Comparison of ENCODE assay signal across 33 cellular contexts in the genomic region with DNA sequence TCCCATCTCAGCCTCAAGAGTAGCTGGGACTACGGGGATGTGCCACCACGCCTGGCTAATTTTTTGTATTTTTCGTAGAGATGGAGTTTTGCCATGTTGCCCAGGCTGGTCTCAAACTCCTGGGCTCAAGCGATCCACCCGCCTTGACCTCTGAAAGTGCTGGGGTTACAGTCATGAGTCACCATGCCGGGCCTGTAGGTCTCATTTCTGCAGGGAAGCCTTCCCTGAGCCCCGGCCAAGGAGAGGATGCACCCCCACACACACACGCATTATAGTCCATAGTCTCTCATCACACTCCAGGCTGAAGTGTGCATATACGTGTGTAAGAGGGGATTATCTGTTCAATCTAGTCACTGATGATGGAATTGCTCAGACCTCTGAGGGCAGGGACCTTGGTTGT. TPM values are rescaled to one million over a fixed set of nuclear protein-coding genes. Genes with fewer than 3 reads are reported as not detected.
"Had no signal": no experiment of that assay in that cellular context is flagged by ENCODE, and none has a peak within 500 bp of the region (broad histone marks: within the 10 kb centered on the region; RNA-seq: fewer than 3 reads in every experiment).

No MANE protein-coding gene starts in this region.

- H3K4me2 ChIP-seq: PC-9 had no signal

- H3K9me3 ChIP-seq: ascending aorta had no signal

- H3K27ac Mint-ChIP-seq: activated CD4-positive, alpha-beta T cell treated with anti-CD3 and anti-CD28 coated beads for 36 hours; activated CD4-positive, alpha-beta T cell treated with anti-CD3 and anti-CD28 coated beads, Interleukin-2, amount 10 ng/mL, durations not matched to agents 7 days and 5 days; activated CD8-positive, alpha-beta T cell treated with anti-CD3 and anti-CD28 coated beads, Interleukin-2, amount 10 ng/mL, durations not matched to agents 7 days and 5 days; activated naive CD4-positive, alpha-beta T cell treated with anti-CD3 and anti-CD28 coated beads, Interleukin-2, amount 50 U/mL, for 24 hours; activated naive CD8-positive, alpha-beta T cell treated with anti-CD3 and anti-CD28 coated beads, Interleukin-2, amount 10 ng/mL, durations not matched to agents 7 days and 5 days; activated T-cell treated with anti-CD3 and anti-CD28 coated beads, Interleukin-2, amount 50 U/mL, for 24 hours; activated T-helper 2 cell treated with anti-CD3 and anti-CD28 coated beads, Interferon-gamma antibody, Interleukin-2, Interleukin-4, amounts not matched to agents 10 μg/mL and 5 μg/mL and 100 μg/mL, durations not matched to agents 14 hours and 24 hours and 36 hours; T-helper 1 cell treated with Interleukin-12 subunit alpha and Interleukin-12 subunit beta and Interleukin-4 antibody, amounts not matched to agents 30 μg/mL and 1 μg/mL, for 36 hours; T-helper 2 cell treated with Interferon-gamma antibody and Interleukin-4, amounts not matched to agents 5 μg/mL and 100 μg/mL, for 36 hours; WTC11 had no signal

- DNase-seq: activated CD4-positive, alpha-beta T cell treated with anti-CD3 and anti-CD28 coated beads for 36 hours; activated CD4-positive, alpha-beta T cell treated with anti-CD3 and anti-CD28 coated beads, Interleukin-2, amount 10 ng/mL, durations not matched to agents 7 days and 5 days; activated CD4-positive, alpha-beta T cell treated with anti-CD3 and anti-CD28 coated beads, Interleukin-2, amount 50 U/mL, for 48 hours; activated CD8-positive, alpha-beta T cell treated with anti-CD3 and anti-CD28 coated beads, Interleukin-2, amount 10 ng/mL, durations not matched to agents 7 days and 5 days; activated gamma-delta T cell; activated naive CD4-positive, alpha-beta T cell treated with Interleukin-2 at 50 U/mL for 16 hours; activated naive CD8-positive, alpha-beta T cell treated with anti-CD3 and anti-CD28 coated beads, Interleukin-2, amount 10 ng/mL, durations not matched to agents 7 days and 5 days; activated T-cell treated with anti-CD3 and anti-CD28 coated beads, Interleukin-2, amount 50 U/mL, for 24 hours; amygdala; Karpas-422; MM.1S; MV-4-11; NCI-H1105; NCI-H1417 treated with DMSO at 0.1 percent for 48 hours; NCI-H187 treated with DMSO at 0.1 percent for 48 hours; NCI-H2081; NCI-H226; NCI-H446 treated with DMSO at 0.1 percent for 48 hours; NCI-H524; PC-9; Right ventricle myocardium superior had no signal

- H3K27ac ChIP-seq: ascending aorta, cardiac muscle cell, PC-9, SK-N-MC had no signal

- H3K4me3 Mint-ChIP-seq: activated CD4-positive, alpha-beta T cell treated with anti-CD3 and anti-CD28 coated beads for 36 hours; activated CD4-positive, alpha-beta T cell treated with anti-CD3 and anti-CD28 coated beads, Interleukin-2, amount 10 ng/mL, durations not matched to agents 7 days and 5 days; activated CD8-positive, alpha-beta T cell treated with anti-CD3 and anti-CD28 coated beads, Interleukin-2, amount 10 ng/mL, durations not matched to agents 7 days and 5 days; activated naive CD4-positive, alpha-beta T cell treated with anti-CD3 and anti-CD28 coated beads, Interleukin-2, amount 50 U/mL, for 24 hours; activated naive CD8-positive, alpha-beta T cell treated with anti-CD3 and anti-CD28 coated beads, Interleukin-2, amount 10 ng/mL, durations not matched to agents 7 days and 5 days; activated T-cell treated with anti-CD3 and anti-CD28 coated beads, Interleukin-2, amount 50 U/mL, for 24 hours; central memory CD8-positive, alpha-beta T cell; T-helper 1 cell treated with Interleukin-12 subunit alpha and Interleukin-12 subunit beta and Interleukin-4 antibody, amounts not matched to agents 30 μg/mL and 1 μg/mL, for 36 hours; T-helper 2 cell treated with Interferon-gamma antibody and Interleukin-4, amounts not matched to agents 5 μg/mL and 100 μg/mL, for 36 hours; WTC11 had no signal

- H3K36me3 ChIP-seq: ascending aorta, cardiac muscle cell had no signal

- H3K36me3 Mint-ChIP-seq: activated naive CD4-positive, alpha-beta T cell treated with anti-CD3 and anti-CD28 coated beads, Interleukin-2, amount 50 U/mL, for 24 hours; activated naive CD8-positive, alpha-beta T cell treated with anti-CD3 and anti-CD28 coated beads, Interleukin-2, amount 10 ng/mL, durations not matched to agents 7 days and 5 days; WTC11 had no signal

- ATAC-seq: activated CD4-positive, alpha-beta T cell treated with anti-CD3 and anti-CD28 coated beads for 36 hours; activated CD4-positive, CD25-positive, alpha-beta regulatory T cell treated with anti-CD3 and anti-CD28 coated beads, Interleukin-2, amount 50 U/mL, for 24 hours; activated CD8-positive, alpha-beta T cell treated with anti-CD3 and anti-CD28 coated beads, Interleukin-2, amount 10 ng/mL, durations not matched to agents 7 days and 5 days; WTC11 had no signal

- H3K27me3 ChIP-seq: ascending aorta had no signal

- FAIRE-seq: TTC549 had no signal

- H3K4me1 Mint-ChIP-seq: activated naive CD4-positive, alpha-beta T cell treated with anti-CD3 and anti-CD28 coated beads, Interleukin-2, amount 50 U/mL, for 24 hours had no signal

- H3K4me3 ChIP-seq: ascending aorta, cardiac muscle cell, PC-9, SK-N-MC had no signal

- H3K9me3 Mint-ChIP-seq: activated CD4-positive, alpha-beta T cell treated with anti-CD3 and anti-CD28 coated beads, Interleukin-2, amount 10 ng/mL, durations not matched to agents 7 days and 5 days; activated naive CD4-positive, alpha-beta T cell treated with anti-CD3 and anti-CD28 coated beads, Interleukin-2, amount 50 U/mL, for 24 hours; activated naive CD8-positive, alpha-beta T cell treated with anti-CD3 and anti-CD28 coated beads, Interleukin-2, amount 10 ng/mL, durations not matched to agents 7 days and 5 days; activated T-cell treated with anti-CD3 and anti-CD28 coated beads, Interleukin-2, amount 50 U/mL, for 24 hours; activated T-helper 2 cell treated with anti-CD3 and anti-CD28 coated beads, Interferon-gamma antibody, Interleukin-2, Interleukin-4, amounts not matched to agents 10 μg/mL and 5 μg/mL and 100 μg/mL, durations not matched to agents 14 hours and 24 hours and 36 hours; central memory CD8-positive, alpha-beta T cell; T-helper 1 cell treated with Interleukin-12 subunit alpha and Interleukin-12 subunit beta and Interleukin-4 antibody, amounts not matched to agents 30 μg/mL and 1 μg/mL, for 36 hours; T-helper 2 cell treated with Interferon-gamma antibody and Interleukin-4, amounts not matched to agents 5 μg/mL and 100 μg/mL, for 36 hours; WTC11 had no signal

- H2AFZ ChIP-seq: PC-9 had no signal

RNA-seq across cellular contexts. Expression of a gene that starts 29.3 kb away (rescaled TPM):
- total RNA-seq: activated CD4-positive, alpha-beta T cell treated with anti-CD3 and anti-CD28 coated beads, Interleukin-2, amount 10 ng/mL, durations not matched to agents 7 days and 5 days; OCI-LY7 had no signal
